In the genomic region with DNA sequence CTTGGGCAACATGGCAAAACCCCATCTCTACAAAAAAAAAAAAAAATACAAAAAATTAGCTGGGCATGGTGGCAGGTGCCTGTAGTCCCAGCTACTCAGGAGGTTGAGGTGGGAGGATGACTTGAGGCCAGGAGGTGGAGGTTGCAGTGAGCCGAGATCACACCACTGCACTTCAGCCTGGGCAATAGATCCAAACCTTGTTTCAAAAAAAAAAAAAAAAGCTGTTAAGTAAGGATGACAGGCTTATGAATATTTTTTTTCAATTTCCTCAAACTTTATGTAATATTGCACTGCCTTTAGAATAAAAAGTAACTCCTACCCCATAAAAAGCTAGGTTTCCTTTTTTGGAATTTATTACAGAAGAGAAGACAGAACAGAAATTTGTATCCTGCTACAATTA, we compare ENCODE assay signal across 2 cellular contexts.
TF ChIP-seq lines count a peak whose summit lies in the region.
"Not testable (repeated sequence)": the region's sequence is repeated elsewhere in the genome, so short reads cannot be mapped to it uniquely, and the experiment has no call there.

No MANE protein-coding gene starts in this region.

TF ChIP-seq in HEK293, 187 proteins besides CTCF, POLR2A, EP300 and RAD21:
- TF ChIP-seq, protein P1, sequence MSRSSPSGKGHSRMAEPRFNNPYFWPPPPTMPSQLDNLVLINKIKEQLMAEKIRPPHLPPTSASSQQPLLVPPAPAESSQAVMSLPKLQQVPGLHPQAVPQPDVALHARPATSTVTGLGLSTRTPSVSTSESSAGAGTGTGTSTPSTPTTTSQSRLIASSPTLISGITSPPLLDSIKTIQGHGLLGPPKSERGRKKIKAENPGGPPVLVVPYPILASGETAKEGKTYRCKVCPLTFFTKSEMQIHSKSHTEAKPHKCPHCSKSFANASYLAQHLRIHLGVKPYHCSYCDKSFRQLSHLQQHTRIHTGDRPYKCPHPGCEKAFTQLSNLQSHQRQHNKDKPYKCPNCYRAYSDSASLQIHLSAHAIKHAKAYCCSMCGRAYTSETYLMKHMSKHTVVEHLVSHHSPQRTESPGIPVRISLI (tag by site-specific recombination; IDR thresholded peaks at IDR 0.05) = peak; percentile 74

TF ChIP-seq in K562, 482 proteins besides CTCF, POLR2A, EP300 and RAD21:
- TF ChIP-seq, protein P2, sequence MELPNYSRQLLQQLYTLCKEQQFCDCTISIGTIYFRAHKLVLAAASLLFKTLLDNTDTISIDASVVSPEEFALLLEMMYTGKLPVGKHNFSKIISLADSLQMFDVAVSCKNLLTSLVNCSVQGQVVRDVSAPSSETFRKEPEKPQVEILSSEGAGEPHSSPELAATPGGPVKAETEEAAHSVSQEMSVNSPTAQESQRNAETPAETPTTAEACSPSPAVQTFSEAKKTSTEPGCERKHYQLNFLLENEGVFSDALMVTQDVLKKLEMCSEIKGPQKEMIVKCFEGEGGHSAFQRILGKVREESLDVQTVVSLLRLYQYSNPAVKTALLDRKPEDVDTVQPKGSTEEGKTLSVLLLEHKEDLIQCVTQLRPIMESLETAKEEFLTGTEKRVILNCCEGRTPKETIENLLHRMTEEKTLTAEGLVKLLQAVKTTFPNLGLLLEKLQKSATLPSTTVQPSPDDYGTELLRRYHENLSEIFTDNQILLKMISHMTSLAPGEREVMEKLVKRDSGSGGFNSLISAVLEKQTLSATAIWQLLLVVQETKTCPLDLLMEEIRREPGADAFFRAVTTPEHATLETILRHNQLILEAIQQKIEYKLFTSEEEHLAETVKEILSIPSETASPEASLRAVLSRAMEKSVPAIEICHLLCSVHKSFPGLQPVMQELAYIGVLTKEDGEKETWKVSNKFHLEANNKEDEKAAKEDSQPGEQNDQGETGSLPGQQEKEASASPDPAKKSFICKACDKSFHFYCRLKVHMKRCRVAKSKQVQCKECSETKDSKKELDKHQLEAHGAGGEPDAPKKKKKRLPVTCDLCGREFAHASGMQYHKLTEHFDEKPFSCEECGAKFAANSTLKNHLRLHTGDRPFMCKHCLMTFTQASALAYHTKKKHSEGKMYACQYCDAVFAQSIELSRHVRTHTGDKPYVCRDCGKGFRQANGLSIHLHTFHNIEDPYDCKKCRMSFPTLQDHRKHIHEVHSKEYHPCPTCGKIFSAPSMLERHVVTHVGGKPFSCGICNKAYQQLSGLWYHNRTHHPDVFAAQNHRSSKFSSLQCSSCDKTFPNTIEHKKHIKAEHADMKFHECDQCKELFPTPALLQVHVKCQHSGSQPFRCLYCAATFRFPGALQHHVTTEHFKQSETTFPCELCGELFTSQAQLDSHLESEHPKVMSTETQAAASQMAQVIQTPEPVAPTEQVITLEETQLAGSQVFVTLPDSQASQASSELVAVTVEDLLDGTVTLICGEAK (IDR thresholded peaks at IDR 0.05) = peak; percentile 59
- TF ChIP-seq, protein P2 (CRISPR knock-in tag; IDR thresholded peaks at IDR 0.05) = not testable (repeated sequence)
TF ChIP-seq in K562: peak in this region for 1; not testable (repeated sequence) for 481.
